11 cellular contexts compared by ENCODE assay signal in genomic region chr1:167676916-167677848, GRCh38. TPM values are rescaled to one million over a fixed set of nuclear protein-coding genes. Genes with fewer than 3 reads are reported as not detected.
DNase-seq lines count a peak whose midpoint lies in the region; ATAC-seq and TF ChIP-seq lines count a peak whose summit lies in the region.
"Had no signal": no experiment of that assay in that cellular context is flagged by ENCODE, and none has a peak within 500 bp of the region (broad histone marks: within the 10 kb centered on the region; RNA-seq: fewer than 3 reads in every experiment).

No MANE protein-coding gene starts in this region.

- DNase-seq in activated effector memory CD4-positive, alpha-beta T cell treated with anti-CD3 and anti-CD28 coated beads, Interleukin-2, amount 50 U/mL, for 16 hours = peak; percentile 19
- no peak for DNase-seq in activated effector memory CD4-positive, alpha-beta T cell treated with Interleukin-2 at 50 U/mL for 16 hours
- peak; percentile 7 for DNase-seq in NCI-H526 treated with DMSO at 0.1 percent for 48 hours (lab: John Stamatoyannopoulos, UW)
- DNase-seq in trophoblast cell = no peak
- DNase-seq in NCI-H2029 treated with DMSO at 0.1 percent for 48 hours (lab: John Stamatoyannopoulos, UW) = no peak
- DNase-seq in GM13976 (ENCODE audit: low spot score) = no peak
- DNase-seq: activated CD4-positive, alpha-beta T cell treated with anti-CD3 and anti-CD28 coated beads, Interleukin-2, amount 50 U/mL, for 48 hours; esophagus squamous epithelium; NCI-H2171 had no signal

- no peaks in the 10 kb centered on the region for H3K79me2 ChIP-seq in trophoblast cell (ENCODE audit: control insufficient read depth, insufficient read depth, low read length, poor library complexity)

- H3K9ac ChIP-seq in trophoblast cell (ENCODE audit: low read length) = no peak overlapping the region

- peak overlapping the region; percentile 53 for H2BK12ac ChIP-seq in trophoblast cell (ENCODE audit: low read length)

- no peak overlapping the region for H3K27ac ChIP-seq in trophoblast cell (ENCODE audit: low read depth, low read length)
- H3K27ac ChIP-seq: esophagus squamous epithelium had no signal

- ATAC-seq in GM21390 (IDR thresholded peaks at IDR 0.05; ENCODE audit: unreplicated experiment) = peak; percentile 36
- no peak for ATAC-seq in GM18909 (IDR thresholded peaks at IDR 0.05; ENCODE audit: poor library complexity, unreplicated experiment)

- no peaks in the 10 kb centered on the region for H3K9me3 ChIP-seq in trophoblast cell (ENCODE audit: insufficient read depth, low read depth, low read length)
- H3K9me3 ChIP-seq: esophagus squamous epithelium had no signal

- peak overlapping the region; percentile 30 for H2BK120ac ChIP-seq in trophoblast cell (ENCODE audit: insufficient read depth, low read length, poor library complexity)

- in situ Hi-C loops in GM13976 (cut with MboI; ENCODE audit: low sequenced_read_pairs, unreplicated experiment) = no loop called here

- H3K4me1 ChIP-seq in trophoblast cell (ENCODE audit: control insufficient read depth in 1 of 2, insufficient read depth in 2 of 2, low read length in 2 of 2) = peaks cover 24 to 26% of the 10 kb centered on the region in 2 experiments

- no peak overlapping the region for H3K14ac ChIP-seq in trophoblast cell (ENCODE audit: low read length)

- no peak for TF ChIP-seq CTCF in GM13976 (IDR thresholded peaks at IDR 0.05; ENCODE audit: borderline replicate concordance, control extremely low read depth, extremely low read depth, insufficient read depth, missing control alignments)

- H2AFZ ChIP-seq in trophoblast cell (ENCODE audit: insufficient read depth, low read length, poor library complexity) = no peak overlapping the region

- H3K27me3 ChIP-seq in trophoblast cell (ENCODE audit: insufficient read depth, low read length) = no peaks in the 10 kb centered on the region
- H3K27me3 ChIP-seq: esophagus squamous epithelium had no signal

- H2AK5ac ChIP-seq in trophoblast cell (ENCODE audit: low read length) = no peak overlapping the region

- no CpG with 5 or more reads among the region's 7 CpGs for WGBS in trophoblast cell (ENCODE audit: extremely low coverage, insufficient coverage, insufficient read length)

- no peak overlapping the region for H3K4me2 ChIP-seq in trophoblast cell (ENCODE audit: low read length)

- H3K23ac ChIP-seq in trophoblast cell (ENCODE audit: low read length) = no peak overlapping the region

- peaks cover 26% of the 10 kb centered on the region for H3K79me1 ChIP-seq in trophoblast cell (ENCODE audit: low read length)

- no peak overlapping the region for H4K12ac ChIP-seq in trophoblast cell (ENCODE audit: low read depth, low read length)

- no peak overlapping the region for H4K8ac ChIP-seq in trophoblast cell (ENCODE audit: low read depth, low read length)

- peak overlapping the region; percentile 52 for H4K91ac ChIP-seq in trophoblast cell (ENCODE audit: low read depth, low read length)

- H3K4ac ChIP-seq in trophoblast cell (ENCODE audit: low read depth, low read length) = no peak overlapping the region

- H3K4me3 ChIP-seq in trophoblast cell (ENCODE audit: low read depth, low read length) = no peak overlapping the region
- H3K4me3 ChIP-seq: esophagus squamous epithelium had no signal

- no peak overlapping the region for H2BK5ac ChIP-seq in trophoblast cell (ENCODE audit: low read depth, low read length, poor library complexity)

- no peak overlapping the region for H3K18ac ChIP-seq in trophoblast cell (ENCODE audit: low read length)

- H3K36me3 ChIP-seq in trophoblast cell (ENCODE audit: control insufficient read depth in 1 of 2, insufficient read depth in 2 of 2, low read length in 2 of 2) = no peaks in the 10 kb centered on the region
- H3K36me3 ChIP-seq: esophagus squamous epithelium had no signal

RNA-seq across cellular contexts. Expression of gene MPZL1, which starts 44.6 kb away (rescaled TPM):
- polyA plus RNA-seq in trophoblast cell (2013) = 335 and 346 TPM in 2 replicates

RNA-seq across cellular contexts. Expression of gene RCSD1, which starts 47.1 kb away (rescaled TPM):
- 0.46 and 0.53 TPM in 2 replicates for polyA plus RNA-seq in trophoblast cell (2013)

Comparison
In these comparisons a context has a peak if more than half of its experiments do, and no peak if none do; other contexts are left out.
1. DNase-seq: peak in activated effector memory CD4-positive, alpha-beta T cell treated with anti-CD3 and anti-CD28 coated beads, Interleukin-2, amount 50 U/mL, for 16 hours (single experiment) and NCI-H526 treated with DMSO at 0.1 percent for 48 hours (single experiment); none in activated effector memory CD4-positive, alpha-beta T cell treated with Interleukin-2 at 50 U/mL for 16 hours (single experiment), trophoblast cell (0 of 2), NCI-H2029 treated with DMSO at 0.1 percent for 48 hours (single experiment) and GM13976 (single experiment).